In genomic region chr16:19914877-19915276, GRCh38 we compare ENCODE assay signal across 14 cellular contexts. TPM values are rescaled to one million over a fixed set of nuclear protein-coding genes. Genes with fewer than 3 reads are reported as not detected.
A peak's percentile ranks its signal among the peaks of the same experiment; 100 is the strongest.
DNase-seq lines count a peak whose midpoint lies in the region; ATAC-seq and TF ChIP-seq lines count a peak whose summit lies in the region.
"Had no signal": no experiment of that assay in that cellular context is flagged by ENCODE, and none has a peak within 500 bp of the region (broad histone marks: within the 10 kb centered on the region; RNA-seq: fewer than 3 reads in every experiment).

No MANE protein-coding gene starts in this region.

- H3K4me1 Mint-ChIP-seq in WTC11 (peaks cover 11% of the 10 kb centered on the region), type B pancreatic cell (ENCODE audit: unreplicated experiment) (no peaks in the 10 kb centered on the region)
- H3K4me1 Mint-ChIP-seq: B cell had no signal

- ATAC-seq in WTC11 (no peak), HG02970 (IDR thresholded peaks at IDR 0.05; ENCODE audit: low FRiP score, unreplicated experiment) (no peak)
- ATAC-seq: A549; CD8-positive, alpha-beta T cell had no signal

- H3K27me3 Mint-ChIP-seq in WTC11 (ENCODE audit: low read depth) (no peaks in the 10 kb centered on the region), type B pancreatic cell (peaks cover 5% of the 10 kb centered on the region)

- no peaks in the 10 kb centered on the region for H3K36me3 Mint-ChIP-seq in WTC11
- no peaks in the 10 kb centered on the region for H3K36me3 Mint-ChIP-seq in type B pancreatic cell
- H3K36me3 Mint-ChIP-seq: CD8-positive, alpha-beta T cell had no signal

- H3K4me3 Mint-ChIP-seq in WTC11, result no peak overlapping the region
- H3K4me3 Mint-ChIP-seq in type B pancreatic cell, result no peak overlapping the region
- H3K4me3 Mint-ChIP-seq: B cell; CD4-positive, alpha-beta T cell; CD8-positive, alpha-beta T cell had no signal

- TF ChIP-seq CTCF in WTC11 (IDR thresholded peaks at IDR 0.05) (no peak), type B pancreatic cell (conservative IDR thresholded peaks at IDR 0.05) (no peak)

- DNase-seq in WTC11 (ENCODE audit: low spot score) (no peak), islet precursor cell (peak; percentile 0), type B pancreatic cell (ENCODE audit: extremely low spot score, unreplicated experiment) (peak; percentile 11), cerebellar cortex (ENCODE audit: low spot score) (no peak)
- DNase-seq: AML-193; Caco-2; Calu3; CD4-positive, alpha-beta T cell; CD8-positive, alpha-beta T cell; DMS79 treated with DMSO at 0.1 percent for 48 hours; GF-D8 had no signal

- CTCF ChIA-PET in WTC11 (lab: Charles Lee), result interaction anchor here (0.6 to 1.0 kb wide), 3 partner anchors 84 to 471 kb away, joined by 3 read pairs; no protein-coding TSS in a partner anchor

- POLR2A ChIA-PET in WTC11 (lab: Charles Lee), result interaction anchor here (0.5 kb wide), 1 partner anchor 391 kb away, joined by 6 read pairs; no protein-coding TSS in a partner anchor

- H3K9me3 Mint-ChIP-seq in WTC11, result peaks cover 9% of the 10 kb centered on the region
- H3K9me3 Mint-ChIP-seq in type B pancreatic cell, result no peaks in the 10 kb centered on the region
- H3K9me3 Mint-ChIP-seq: CD4-positive, alpha-beta T cell; CD8-positive, alpha-beta T cell had no signal

- no peak overlapping the region for H3K27ac Mint-ChIP-seq in WTC11
- no peak overlapping the region for H3K27ac Mint-ChIP-seq in type B pancreatic cell
- H3K27ac Mint-ChIP-seq: B cell; CD4-positive, alpha-beta T cell; CD8-positive, alpha-beta T cell had no signal

TF ChIP-seq in WTC11, 78 proteins besides CTCF, POLR2A, EP300 and RAD21:
- no peak for TF ChIP-seq NR2C2 (CRISPR knock-in tag; IDR thresholded peaks at IDR 0.05)
- peak; percentile 98 for TF ChIP-seq HMGA2 (CRISPR knock-in tag; IDR thresholded peaks at IDR 0.05)

RNA-seq across cellular contexts. Expression of gene GPRC5B, which starts 30.2 kb away (rescaled TPM):
- total RNA-seq in WTC11 (2021) (104 to 107 TPM (median 105 TPM) in 3 replicates), type B pancreatic cell (ENCODE audit: low replicate concordance) (25.8 and 53.8 TPM in 2 replicates)
- total RNA-seq: B cell had no signal

Comparison
In these comparisons a context has a peak if more than half of its experiments do, and no peak if none do; other contexts are left out.
1. DNase-seq: peak in islet precursor cell (single experiment) and type B pancreatic cell (single experiment); none in WTC11 (single experiment) and cerebellar cortex (single experiment).